Comparison of ENCODE assay signal across 12 cellular contexts in the genomic region with DNA sequence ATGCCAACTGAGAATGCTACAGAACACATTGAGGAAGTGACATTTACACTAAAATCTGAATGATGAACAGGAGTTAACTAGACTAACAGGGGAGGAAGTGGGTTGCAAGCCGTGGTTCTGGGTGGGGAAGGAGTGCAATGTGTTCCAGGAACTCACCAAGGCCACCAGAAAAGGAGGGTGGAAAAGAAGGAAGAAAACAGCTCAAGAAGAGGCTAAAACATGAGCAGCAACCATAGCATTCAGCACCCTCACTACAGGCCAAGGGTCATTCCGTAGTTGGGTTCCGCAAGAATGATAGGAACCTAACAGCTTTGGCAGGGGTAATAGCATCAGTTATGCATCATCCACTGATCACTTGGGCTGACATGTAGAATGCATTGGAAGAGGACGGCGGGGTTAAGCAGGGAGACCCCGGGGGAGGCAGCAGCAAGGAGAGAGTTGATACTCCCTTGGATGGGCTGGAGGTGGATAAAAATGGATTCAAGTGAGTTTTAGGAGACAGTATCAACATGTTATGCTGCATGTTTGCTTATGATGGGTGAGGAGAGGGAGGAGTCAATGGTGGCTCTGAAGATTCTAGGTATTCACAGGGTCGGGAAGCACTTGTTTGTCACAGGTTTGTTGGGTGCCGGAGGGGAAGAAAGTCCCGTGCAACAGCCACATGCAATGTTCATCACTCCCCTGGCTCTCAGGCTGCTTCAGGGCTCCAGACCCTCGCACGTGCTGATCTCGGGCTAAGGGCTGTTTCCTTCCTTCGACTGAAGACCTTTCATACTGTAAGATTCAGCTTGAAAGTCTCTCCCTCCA. TPM values are rescaled to one million over a fixed set of nuclear protein-coding genes. Genes with fewer than 3 reads are reported as not detected.
DNase-seq lines count a peak whose midpoint lies in the region; ATAC-seq, FAIRE-seq and TF ChIP-seq lines count a peak whose summit lies in the region.
"Had no signal": no experiment of that assay in that cellular context is flagged by ENCODE, and none has a peak within 500 bp of the region (broad histone marks: within the 10 kb centered on the region; RNA-seq: fewer than 3 reads in every experiment).

No MANE protein-coding gene starts in this region.

- peaks cover 0 to 2% of the 10 kb centered on the region in 2 donors for H3K36me3 Mint-ChIP-seq in CD14-positive monocyte
- peaks cover 5% of the 10 kb centered on the region for H3K36me3 Mint-ChIP-seq in T-helper 2 cell treated with Interferon-gamma antibody and Interleukin-4, amounts not matched to agents 5 μg/mL and 100 μg/mL, for 36 hours (ENCODE audit: low read depth)
- H3K36me3 Mint-ChIP-seq in immature natural killer cell: peaks cover 0 to 3% (median 1%) of the 10 kb centered on the region in 3 donors

- no peaks in the 10 kb centered on the region for H3K9me2 ChIP-seq in hepatocyte (replicated peaks; ENCODE audit: insufficient read depth)

- H3K27me3 ChIP-seq in hepatocyte: no peaks in the 10 kb centered on the region
- H3K27me3 ChIP-seq: dorsolateral prefrontal cortex had no signal

- no peaks in the 10 kb centered on the region for H3K4me1 ChIP-seq in hepatocyte (ENCODE audit: insufficient read depth)

- no peaks in the 10 kb centered on the region for H4K20me1 ChIP-seq in hepatocyte (ENCODE audit: insufficient read depth, poor library complexity, severe bottlenecking)

- H3K4me3 Mint-ChIP-seq in CD14-positive monocyte (peak overlapping the region in 1 of 2 donors; percentile 73), immature natural killer cell (peak overlapping the region; percentile 65 to 86 (median 76))
- H3K4me3 Mint-ChIP-seq in T-helper 2 cell treated with Interferon-gamma antibody and Interleukin-4, amounts not matched to agents 5 μg/mL and 100 μg/mL, for 36 hours: peak overlapping the region; percentile 71

- DNase-seq in CD14-positive monocyte (ENCODE audit: low spot score) (no peak), GM12891 (ENCODE audit: insufficient read length, low spot score) (no peak), immature natural killer cell (peak; percentile 65 to 77 (median 66)), hepatocyte (ENCODE audit: low spot score) (no peak), HK-2 (ENCODE audit: unreplicated experiment) (no peak), DMS79 treated with DMSO at 0.1 percent for 48 hours (lab: John Stamatoyannopoulos, UW) (no peak)
- DNase-seq in T-helper 2 cell treated with Interferon-gamma antibody and Interleukin-4, amounts not matched to agents 5 μg/mL and 100 μg/mL, for 36 hours (ENCODE audit: low spot score): no peak
- DNase-seq: NCI-H1105 treated with DMSO at 0.1 percent for 48 hours, NCI-H774 had no signal

- no peaks in the 10 kb centered on the region for H3K9me3 ChIP-seq in hepatocyte (ENCODE audit: low read depth)

- peaks cover 0 to 2% (median 0%) of the 10 kb centered on the region in 3 donors for H3K27me3 Mint-ChIP-seq in CD14-positive monocyte (ENCODE audit: low read depth in 3 of 3)
- H3K27me3 Mint-ChIP-seq in T-helper 2 cell treated with Interferon-gamma antibody and Interleukin-4, amounts not matched to agents 5 μg/mL and 100 μg/mL, for 36 hours (ENCODE audit: low read depth): no peaks in the 10 kb centered on the region
- H3K27me3 Mint-ChIP-seq in immature natural killer cell (ENCODE audit: low read depth in 3 of 3): peaks cover 2 to 6% (median 4%) of the 10 kb centered on the region in 3 donors

- H3K79me2 ChIP-seq in hepatocyte: no peaks in the 10 kb centered on the region

- 91% methylated on average over 13 of the region's 13 CpGs for WGBS in hepatocyte (ENCODE audit: low lambda C conversion rate, missing lambda C conversion rate)

- H3K27ac ChIP-seq in hepatocyte: no peak overlapping the region

- H2AFZ ChIP-seq in hepatocyte: no peak overlapping the region

- no peak for TF ChIP-seq POLR2A in GM12891 (IDR thresholded peaks at IDR 0.05; ENCODE audit: low read depth, low read length)

- TF ChIP-seq CTCF in CD14-positive monocyte (IDR thresholded peaks at IDR 0.05): no peak
- TF ChIP-seq CTCF in hepatocyte (IDR thresholded peaks at IDR 0.05; ENCODE audit: poor library complexity): no peak

- H3K4me2 ChIP-seq in hepatocyte: no peak overlapping the region

- H3K27ac Mint-ChIP-seq in CD14-positive monocyte: peak overlapping the region; percentile 60 to 88 (median 79)
- H3K27ac Mint-ChIP-seq in T-helper 2 cell treated with Interferon-gamma antibody and Interleukin-4, amounts not matched to agents 5 μg/mL and 100 μg/mL, for 36 hours: peak overlapping the region; percentile 97
- peak overlapping the region; percentile 89 to 97 (median 94) for H3K27ac Mint-ChIP-seq in immature natural killer cell

- no peak for ATAC-seq in HG02759 (IDR thresholded peaks at IDR 0.05; ENCODE audit: unreplicated experiment)

- H3K36me3 ChIP-seq in hepatocyte (replicated peaks; ENCODE audit: insufficient read depth, low read depth): no peaks in the 10 kb centered on the region

- intact Hi-C loops in CD14-positive monocyte (cut with micrococcal nuclease): no loop called here

- FAIRE-seq in GM12891 (lab: Jason Lieb, UNC): no peak

- H3K4me1 Mint-ChIP-seq in CD14-positive monocyte: peaks cover 33% of the 10 kb centered on the region
- H3K4me1 Mint-ChIP-seq in T-helper 2 cell treated with Interferon-gamma antibody and Interleukin-4, amounts not matched to agents 5 μg/mL and 100 μg/mL, for 36 hours (ENCODE audit: low read depth): peaks cover 39% of the 10 kb centered on the region
- peaks cover 63 to 67% of the 10 kb centered on the region in 2 donors for H3K4me1 Mint-ChIP-seq in immature natural killer cell

- H3K9me3 Mint-ChIP-seq in CD14-positive monocyte (peaks cover 5 to 16% (median 8%) of the 10 kb centered on the region in 7 donors), immature natural killer cell (no peaks in the 10 kb centered on the region)
- H3K9me3 Mint-ChIP-seq in T-helper 2 cell treated with Interferon-gamma antibody and Interleukin-4, amounts not matched to agents 5 μg/mL and 100 μg/mL, for 36 hours: peaks cover 14% of the 10 kb centered on the region

- no peak overlapping the region for H3K4me3 ChIP-seq in hepatocyte
- H3K4me3 ChIP-seq: dorsolateral prefrontal cortex, lung had no signal

TF ChIP-seq in GM12891, 5 proteins besides CTCF, POLR2A, EP300 and RAD21:
- TF ChIP-seq POU2F2 (IDR thresholded peaks at IDR 0.05; ENCODE audit: low read depth, low read length): no peak
- TF ChIP-seq SPI1 (IDR thresholded peaks at IDR 0.05; ENCODE audit: low read depth, low read length): peak; percentile 53; the same call in 1 of the 2 replicates

RNA-seq across cellular contexts. Expression of a gene that starts 53.2 kb away (rescaled TPM):
- under 1 TPM in 1 of 2 donors, not detected in 1; 0.37 TPM for polyA plus RNA-seq in CD14-positive monocyte
- 0.12 TPM for polyA plus RNA-seq in GM12891 (2012; ENCODE audit: low read depth, missing spikeins)
- polyA plus RNA-seq in immature natural killer cell: 1 to 10 TPM; 2.4 to 6.8 (median 2.8) TPM
- total RNA-seq in hepatocyte: 64.8 and 67.7 TPM in 2 replicates
- polyA plus RNA-seq in hepatocyte: 34.3 and 37.0 TPM in 2 replicates

Comparison
In these comparisons a context has a peak if more than half of its experiments do, and no peak if none do; other contexts are left out.
1. DNase-seq: peak in immature natural killer cell (3 of 3); none in CD14-positive monocyte (single experiment), GM12891 (single experiment), T-helper 2 cell treated with Interferon-gamma antibody and Interleukin-4, amounts not matched to agents 5 μg/mL and 100 μg/mL, for 36 hours (single experiment), hepatocyte (single experiment), HK-2 (single experiment) and DMS79 treated with DMSO at 0.1 percent for 48 hours (single experiment).
2. Peak in every context shown above with its lines, with median percentiles within 50 percentile points of each other: H3K27ac Mint-ChIP-seq.